In genomic region chr2:226168496-226169160, GRCh38 we compare ENCODE assay signal across 1 cellular context.
TF ChIP-seq lines count a peak whose summit lies in the region.

No MANE protein-coding gene starts in this region.

TF ChIP-seq in HepG2, 621 proteins besides CTCF, POLR2A, EP300 and RAD21 (continued from another document):
- peak; percentile 38 for TF ChIP-seq TBL1XR1 (IDR thresholded peaks at IDR 0.05; ENCODE audit: borderline replicate concordance, low read length, partially characterized antibody)
- TF ChIP-seq NR2F2 (IDR thresholded peaks at IDR 0.05; ENCODE audit: borderline replicate concordance, low read depth): peak; percentile 64; the same call in 1 of the 2 replicates
- peak; percentile 43; the same call in 1 of the 2 replicates for TF ChIP-seq SP5 (CRISPR knock-in tag; IDR thresholded peaks at IDR 0.05; ENCODE audit: borderline replicate concordance, low read depth)
- TF ChIP-seq MIXL1 (CRISPR knock-in tag; IDR thresholded peaks at IDR 0.05): peak; percentile 27; the same call in 1 of the 2 replicates
- TF ChIP-seq RARA (CRISPR knock-in tag; IDR thresholded peaks at IDR 0.05): peak; percentile 76
- TF ChIP-seq, protein P1, sequence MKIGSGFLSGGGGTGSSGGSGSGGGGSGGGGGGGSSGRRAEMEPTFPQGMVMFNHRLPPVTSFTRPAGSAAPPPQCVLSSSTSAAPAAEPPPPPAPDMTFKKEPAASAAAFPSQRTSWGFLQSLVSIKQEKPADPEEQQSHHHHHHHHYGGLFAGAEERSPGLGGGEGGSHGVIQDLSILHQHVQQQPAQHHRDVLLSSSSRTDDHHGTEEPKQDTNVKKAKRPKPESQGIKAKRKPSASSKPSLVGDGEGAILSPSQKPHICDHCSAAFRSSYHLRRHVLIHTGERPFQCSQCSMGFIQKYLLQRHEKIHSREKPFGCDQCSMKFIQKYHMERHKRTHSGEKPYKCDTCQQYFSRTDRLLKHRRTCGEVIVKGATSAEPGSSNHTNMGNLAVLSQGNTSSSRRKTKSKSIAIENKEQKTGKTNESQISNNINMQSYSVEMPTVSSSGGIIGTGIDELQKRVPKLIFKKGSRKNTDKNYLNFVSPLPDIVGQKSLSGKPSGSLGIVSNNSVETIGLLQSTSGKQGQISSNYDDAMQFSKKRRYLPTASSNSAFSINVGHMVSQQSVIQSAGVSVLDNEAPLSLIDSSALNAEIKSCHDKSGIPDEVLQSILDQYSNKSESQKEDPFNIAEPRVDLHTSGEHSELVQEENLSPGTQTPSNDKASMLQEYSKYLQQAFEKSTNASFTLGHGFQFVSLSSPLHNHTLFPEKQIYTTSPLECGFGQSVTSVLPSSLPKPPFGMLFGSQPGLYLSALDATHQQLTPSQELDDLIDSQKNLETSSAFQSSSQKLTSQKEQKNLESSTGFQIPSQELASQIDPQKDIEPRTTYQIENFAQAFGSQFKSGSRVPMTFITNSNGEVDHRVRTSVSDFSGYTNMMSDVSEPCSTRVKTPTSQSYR (CRISPR knock-in tag; IDR thresholded peaks at IDR 0.05; ENCODE audit: borderline replicate concordance): 0 out of 2 replicates have a peak, but pooled peaks have one; percentile 5
- TF ChIP-seq PATZ1 (CRISPR knock-in tag; IDR thresholded peaks at IDR 0.05): peak; percentile 12; the same call in 1 of the 2 replicates
- TF ChIP-seq, protein P2, sequence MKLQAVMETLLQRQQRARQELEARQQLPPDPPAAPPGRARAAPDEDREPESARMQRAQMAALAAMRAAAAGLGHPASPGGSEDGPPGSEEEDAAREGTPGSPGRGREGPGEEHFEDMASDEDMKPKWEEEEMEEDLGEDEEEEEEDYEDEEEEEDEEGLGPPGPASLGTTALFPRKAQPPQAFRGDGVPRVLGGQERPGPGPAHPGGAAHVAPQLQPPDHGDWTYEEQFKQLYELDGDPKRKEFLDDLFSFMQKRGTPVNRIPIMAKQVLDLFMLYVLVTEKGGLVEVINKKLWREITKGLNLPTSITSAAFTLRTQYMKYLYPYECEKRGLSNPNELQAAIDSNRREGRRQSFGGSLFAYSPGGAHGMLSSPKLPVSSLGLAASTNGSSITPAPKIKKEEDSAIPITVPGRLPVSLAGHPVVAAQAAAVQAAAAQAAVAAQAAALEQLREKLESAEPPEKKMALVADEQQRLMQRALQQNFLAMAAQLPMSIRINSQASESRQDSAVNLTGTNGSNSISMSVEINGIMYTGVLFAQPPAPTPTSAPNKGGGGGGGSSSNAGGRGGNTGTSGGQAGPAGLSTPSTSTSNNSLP (IDR thresholded peaks at IDR 0.05; ENCODE audit: low read depth, low read length): peak; percentile 96
- peak; percentile 81 for TF ChIP-seq RCOR2 (CRISPR knock-in tag; IDR thresholded peaks at IDR 0.05)
- TF ChIP-seq TCF7 (IDR thresholded peaks at IDR 0.05; ENCODE audit: low read depth): peak; percentile 66; the same call in 1 of the 2 replicates
- TF ChIP-seq NAIF1 (CRISPR knock-in tag; IDR thresholded peaks at IDR 0.05; ENCODE audit: borderline replicate concordance): 0 out of 2 replicates have a peak, but pooled peaks have one; percentile 62
- peak; percentile 91 for TF ChIP-seq NFIC (IDR thresholded peaks at IDR 0.05; ENCODE audit: low read length)
- TF ChIP-seq ZNF205 (CRISPR knock-in tag; IDR thresholded peaks at IDR 0.05): no peak
- peak; percentile 81; the same call in 1 of the 2 replicates for TF ChIP-seq SIX1 (CRISPR knock-in tag; IDR thresholded peaks at IDR 0.05; ENCODE audit: borderline replicate concordance)
- TF ChIP-seq, protein P3, sequence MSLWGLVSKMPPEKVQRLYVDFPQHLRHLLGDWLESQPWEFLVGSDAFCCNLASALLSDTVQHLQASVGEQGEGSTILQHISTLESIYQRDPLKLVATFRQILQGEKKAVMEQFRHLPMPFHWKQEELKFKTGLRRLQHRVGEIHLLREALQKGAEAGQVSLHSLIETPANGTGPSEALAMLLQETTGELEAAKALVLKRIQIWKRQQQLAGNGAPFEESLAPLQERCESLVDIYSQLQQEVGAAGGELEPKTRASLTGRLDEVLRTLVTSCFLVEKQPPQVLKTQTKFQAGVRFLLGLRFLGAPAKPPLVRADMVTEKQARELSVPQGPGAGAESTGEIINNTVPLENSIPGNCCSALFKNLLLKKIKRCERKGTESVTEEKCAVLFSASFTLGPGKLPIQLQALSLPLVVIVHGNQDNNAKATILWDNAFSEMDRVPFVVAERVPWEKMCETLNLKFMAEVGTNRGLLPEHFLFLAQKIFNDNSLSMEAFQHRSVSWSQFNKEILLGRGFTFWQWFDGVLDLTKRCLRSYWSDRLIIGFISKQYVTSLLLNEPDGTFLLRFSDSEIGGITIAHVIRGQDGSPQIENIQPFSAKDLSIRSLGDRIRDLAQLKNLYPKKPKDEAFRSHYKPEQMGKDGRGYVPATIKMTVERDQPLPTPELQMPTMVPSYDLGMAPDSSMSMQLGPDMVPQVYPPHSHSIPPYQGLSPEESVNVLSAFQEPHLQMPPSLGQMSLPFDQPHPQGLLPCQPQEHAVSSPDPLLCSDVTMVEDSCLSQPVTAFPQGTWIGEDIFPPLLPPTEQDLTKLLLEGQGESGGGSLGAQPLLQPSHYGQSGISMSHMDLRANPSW (CRISPR knock-in tag; IDR thresholded peaks at IDR 0.05; ENCODE audit: borderline replicate concordance): no peak
- TF ChIP-seq NKX3-1 (CRISPR knock-in tag; IDR thresholded peaks at IDR 0.05): no peak
- peak; percentile 62 for TF ChIP-seq ZGPAT (CRISPR knock-in tag; IDR thresholded peaks at IDR 0.05)
- TF ChIP-seq, protein P4, sequence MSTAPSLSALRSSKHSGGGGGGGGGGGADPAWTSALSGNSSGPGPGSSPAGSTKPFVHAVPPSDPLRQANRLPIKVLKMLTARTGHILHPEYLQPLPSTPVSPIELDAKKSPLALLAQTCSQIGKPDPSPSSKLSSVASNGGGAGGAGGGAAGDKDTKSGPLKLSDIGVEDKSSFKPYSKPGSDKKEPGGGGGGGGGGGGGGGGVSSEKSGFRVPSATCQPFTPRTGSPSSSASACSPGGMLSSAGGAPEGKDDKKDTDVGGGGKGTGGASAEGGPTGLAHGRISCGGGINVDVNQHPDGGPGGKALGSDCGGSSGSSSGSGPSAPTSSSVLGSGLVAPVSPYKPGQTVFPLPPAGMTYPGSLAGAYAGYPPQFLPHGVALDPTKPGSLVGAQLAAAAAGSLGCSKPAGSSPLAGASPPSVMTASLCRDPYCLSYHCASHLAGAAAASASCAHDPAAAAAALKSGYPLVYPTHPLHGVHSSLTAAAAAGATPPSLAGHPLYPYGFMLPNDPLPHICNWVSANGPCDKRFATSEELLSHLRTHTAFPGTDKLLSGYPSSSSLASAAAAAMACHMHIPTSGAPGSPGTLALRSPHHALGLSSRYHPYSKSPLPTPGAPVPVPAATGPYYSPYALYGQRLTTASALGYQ (CRISPR knock-in tag; IDR thresholded peaks at IDR 0.05): peak; percentile 78
- peak; percentile 69; the same call in 1 of the 2 replicates for TF ChIP-seq HOMEZ (CRISPR knock-in tag; IDR thresholded peaks at IDR 0.05; ENCODE audit: low read depth)
- peak; percentile 44 for TF ChIP-seq KAT8 (CRISPR knock-in tag; IDR thresholded peaks at IDR 0.05)
- peak; percentile 75; the same call in 1 of the 2 replicates for TF ChIP-seq MIER3 (CRISPR knock-in tag; IDR thresholded peaks at IDR 0.05; ENCODE audit: borderline replicate concordance)
- peak; percentile 47 for TF ChIP-seq POGZ (CRISPR knock-in tag; IDR thresholded peaks at IDR 0.05)
- TF ChIP-seq IKZF1 (IDR thresholded peaks at IDR 0.05): no peak
